Comparison of ENCODE assay signal across 8 cellular contexts in the genomic region with DNA sequence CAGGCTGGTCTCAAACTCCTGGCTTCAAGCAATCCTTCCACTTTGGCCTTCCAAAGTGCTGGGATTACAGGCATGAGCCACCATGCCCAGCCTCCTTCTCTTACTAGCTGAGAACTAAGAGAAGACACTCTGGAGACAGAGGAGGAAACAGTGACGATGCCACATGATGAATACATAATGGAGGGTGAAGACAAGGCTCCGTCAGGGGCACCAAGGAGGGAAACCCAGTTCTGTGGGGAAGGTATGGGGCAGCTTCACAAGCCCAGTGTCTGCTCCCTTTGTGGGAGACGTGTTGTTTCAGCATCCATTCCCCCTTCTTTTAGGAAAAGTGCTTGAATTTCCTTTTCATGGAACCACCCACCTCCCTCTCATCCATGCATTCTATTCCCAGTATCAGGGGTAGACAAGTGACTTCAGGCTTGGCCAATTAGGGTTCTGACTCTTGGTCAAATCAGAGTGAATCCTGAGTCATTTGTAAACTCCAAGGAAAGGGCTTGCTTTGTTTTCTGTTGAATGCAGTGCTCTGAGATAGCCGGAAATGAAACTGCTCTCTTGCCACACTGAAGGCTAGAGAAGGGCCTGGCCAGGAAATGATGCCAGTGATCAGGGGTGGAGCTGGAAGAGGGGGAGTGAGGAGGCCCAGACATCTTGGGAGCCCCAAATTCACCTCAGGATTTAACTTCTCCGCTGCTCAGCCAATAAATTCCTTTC. TPM values are rescaled to one million over a fixed set of nuclear protein-coding genes. Genes with fewer than 3 reads are reported as not detected.
A peak's percentile ranks its signal among the peaks of the same experiment; 100 is the strongest.
DNase-seq lines count a peak whose midpoint lies in the region; ATAC-seq and TF ChIP-seq lines count a peak whose summit lies in the region.

No MANE protein-coding gene starts in this region.

- CTCF ChIA-PET in activated CD4-positive, alpha-beta memory T cell treated with anti-CD3 and anti-CD28 coated beads for 36 hours (lab: Charles Lee): interaction anchor here (0.6 to 2.0 kb wide), 4 partner anchors 33 to 103 kb away, joined by 3 to 6 read pairs (median 4); a partner anchor contains a TSS

- ATAC-seq in GM21526 (IDR thresholded peaks at IDR 0.05; ENCODE audit: low FRiP score, unreplicated experiment) (peak; percentile 79), psoas muscle (no peak)

- WGBS in psoas muscle, 3 donors: 70 to 76% (median 72%) methylated on average over 5 of the region's 5 CpGs

- no peaks in the 10 kb centered on the region for H3K9me3 ChIP-seq in psoas muscle

- DNase-seq in EL (peak; percentile 93), epithelial cell of prostate (ENCODE audit: low read depth, low spot score) (no peak), psoas muscle (no peak), NCI-H2081 (lab: John Stamatoyannopoulos, UW) (no peak), HuH-7 (ENCODE audit: low spot score) (no peak)
- peak; percentile 28 for DNase-seq in Jurkat, Clone E6-1 (ENCODE audit: low read depth, low spot score)
- peak; percentile 86 for DNase-seq in activated CD4-positive, alpha-beta memory T cell treated with anti-CD3 and anti-CD28 coated beads for 36 hours

- POLR2A ChIA-PET in activated CD4-positive, alpha-beta memory T cell treated with anti-CD3 and anti-CD28 coated beads for 36 hours (lab: Charles Lee): interaction anchor here (0.9 to 4.3 kb wide), 4 partner anchors 12 to 35 kb away, joined by 3 to 24 read pairs (median 4); a partner anchor contains a TSS

- no peaks in the 10 kb centered on the region for H3K9me3 Mint-ChIP-seq in activated CD4-positive, alpha-beta memory T cell treated with anti-CD3 and anti-CD28 coated beads for 36 hours

- intact Hi-C loops in activated CD4-positive, alpha-beta memory T cell treated with anti-CD3 and anti-CD28 coated beads for 36 hours (cut with micrococcal nuclease): loop anchor here (1.0 to 2.0 kb wide), 4 partner anchors 24 to 95 kb away; a partner anchor contains a TSS
- intact Hi-C loops in psoas muscle (cut with DNase I): no loop called here

- peak overlapping the region; percentile 28 for H3K4me3 Mint-ChIP-seq in activated CD4-positive, alpha-beta memory T cell treated with anti-CD3 and anti-CD28 coated beads for 36 hours

- peaks cover 47% of the 10 kb centered on the region for H3K4me1 Mint-ChIP-seq in activated CD4-positive, alpha-beta memory T cell treated with anti-CD3 and anti-CD28 coated beads for 36 hours (ENCODE audit: low read depth)

- TF ChIP-seq CTCF in psoas muscle (IDR thresholded peaks at IDR 0.05): no peak

- H3K4me3 ChIP-seq in Jurkat, Clone E6-1 (ENCODE audit: low read length): no peak overlapping the region
- no peak overlapping the region for H3K4me3 ChIP-seq in psoas muscle

- H3K27me3 ChIP-seq in psoas muscle (ENCODE audit: insufficient read depth in 3 of 3, low read length in 2 of 3): no peaks in the 10 kb centered on the region

- no peaks in the 10 kb centered on the region for H3K36me3 Mint-ChIP-seq in activated CD4-positive, alpha-beta memory T cell treated with anti-CD3 and anti-CD28 coated beads for 36 hours

- peak overlapping the region; percentile 79 for H3K27ac ChIP-seq in epithelial cell of prostate
- peak overlapping the region; percentile 85 for H3K27ac ChIP-seq in psoas muscle

- H3K36me3 ChIP-seq in psoas muscle (ENCODE audit: insufficient read depth in 1 of 2, low read depth in 1 of 2): no peaks in the 10 kb centered on the region

- peaks cover 58% of the 10 kb centered on the region for H3K4me1 ChIP-seq in psoas muscle

- H3K27ac Mint-ChIP-seq in activated CD4-positive, alpha-beta memory T cell treated with anti-CD3 and anti-CD28 coated beads for 36 hours: peak overlapping the region; percentile 94

- H3K27me3 Mint-ChIP-seq in activated CD4-positive, alpha-beta memory T cell treated with anti-CD3 and anti-CD28 coated beads for 36 hours: no peaks in the 10 kb centered on the region

RNA-seq across cellular contexts. Expression of a gene that starts 23.7 kb away (rescaled TPM):
- polyA plus RNA-seq in Jurkat, Clone E6-1 (2012; ENCODE audit: insufficient read depth, insufficient read length): 12.6 TPM
- 10 to 100 TPM; 19.3 to 22.2 TPM for total RNA-seq in activated CD4-positive, alpha-beta memory T cell treated with anti-CD3 and anti-CD28 coated beads for 36 hours
- 10 to 100 TPM; 23.1 to 33.0 (median 28.3) TPM for total RNA-seq in psoas muscle
- 10 to 100 TPM; 18.1 to 39.9 (median 21.2) TPM for polyA plus RNA-seq in psoas muscle

RNA-seq across cellular contexts. Expression of a gene that starts 24.0 kb away (rescaled TPM):
- 78.8 TPM for polyA plus RNA-seq in Jurkat, Clone E6-1 (2012; ENCODE audit: insufficient read depth, insufficient read length)
- total RNA-seq in activated CD4-positive, alpha-beta memory T cell treated with anti-CD3 and anti-CD28 coated beads for 36 hours: 10 to 100 TPM; 86.6 to 87.1 TPM
- 10 to 100 TPM; 44.0 to 61.0 (median 56.5) TPM for total RNA-seq in psoas muscle
- polyA plus RNA-seq in psoas muscle: 10 to 100 TPM; 36.8 to 91.6 (median 80.5) TPM

RNA-seq across cellular contexts. Expression of a gene that starts 33.4 kb away (rescaled TPM):
- 82.0 TPM for polyA plus RNA-seq in Jurkat, Clone E6-1 (2012; ENCODE audit: insufficient read depth, insufficient read length)
- total RNA-seq in activated CD4-positive, alpha-beta memory T cell treated with anti-CD3 and anti-CD28 coated beads for 36 hours: 100 to 1,000 TPM; 173 to 181 TPM
- 100 to 1,000 TPM; 162 to 290 (median 231) TPM for total RNA-seq in psoas muscle
- 100 to 1,000 TPM; 111 to 472 (median 125) TPM for polyA plus RNA-seq in psoas muscle

Comparison
In these comparisons a context has a peak if more than half of its experiments do, and no peak if none do; other contexts are left out.
1. DNase-seq: peak in EL (single experiment), Jurkat, Clone E6-1 (single experiment) and activated CD4-positive, alpha-beta memory T cell treated with anti-CD3 and anti-CD28 coated beads for 36 hours (single experiment); none in epithelial cell of prostate (single experiment), psoas muscle (0 of 2), NCI-H2081 (0 of 2) and HuH-7 (single experiment).